3 cellular contexts compared by ENCODE assay signal in genomic region chr3:120326784-120327183, GRCh38.
TF ChIP-seq lines count a peak whose summit lies in the region.

No MANE protein-coding gene starts in this region.

TF ChIP-seq in GM12878, 131 proteins besides CTCF, POLR2A, EP300 and RAD21 (continues in another document):
- TF ChIP-seq TCF3 (IDR thresholded peaks at IDR 0.05; ENCODE audit: borderline replicate concordance, insufficient read depth, low read depth, low read length) = no peak
- no peak for TF ChIP-seq SP1 (IDR thresholded peaks at IDR 0.05; ENCODE audit: low read depth, low read length)
- no peak for TF ChIP-seq BCLAF1 (IDR thresholded peaks at IDR 0.05)
- TF ChIP-seq PML (IDR thresholded peaks at IDR 0.05; ENCODE audit: low read length) = no peak
- no peak for TF ChIP-seq POLR2AphosphoS2 (IDR thresholded peaks at IDR 0.05; ENCODE audit: low read depth, low read length)
- no peak for TF ChIP-seq IRF4 (IDR thresholded peaks at IDR 0.05; ENCODE audit: low read depth, low read length)
- no peak for TF ChIP-seq RFX5 (IDR thresholded peaks at IDR 0.05; ENCODE audit: low read depth, low read length)
- TF ChIP-seq IRF5 (IDR thresholded peaks at IDR 0.05; ENCODE audit: borderline replicate concordance) = no peak
- no peak for TF ChIP-seq ZNF24 (IDR thresholded peaks at IDR 0.05)
- TF ChIP-seq E2F8 (IDR thresholded peaks at IDR 0.05; ENCODE audit: low read depth, partially characterized antibody) = no peak
- TF ChIP-seq BMI1 (IDR thresholded peaks at IDR 0.05; ENCODE audit: borderline replicate concordance) = no peak

TF ChIP-seq in HepG2, 621 proteins besides CTCF, POLR2A, EP300 and RAD21 (continues in another document):
- TF ChIP-seq HMGXB3 (CRISPR knock-in tag; IDR thresholded peaks at IDR 0.05; ENCODE audit: borderline replicate concordance) = no peak
- no peak for TF ChIP-seq ZFP36L2 (CRISPR knock-in tag; IDR thresholded peaks at IDR 0.05)
- no peak for TF ChIP-seq HINFP (CRISPR knock-in tag; IDR thresholded peaks at IDR 0.05; ENCODE audit: low read depth)
- no peak for TF ChIP-seq SRF (IDR thresholded peaks at IDR 0.05; ENCODE audit: low read depth, low read length)
- TF ChIP-seq TARDBP (CRISPR knock-in tag; IDR thresholded peaks at IDR 0.05) = no peak
- TF ChIP-seq TFDP2 (CRISPR knock-in tag; IDR thresholded peaks at IDR 0.05) = no peak
- TF ChIP-seq ZNF3 (CRISPR knock-in tag; IDR thresholded peaks at IDR 0.05) = no peak
- no peak for TF ChIP-seq ZSCAN30 (CRISPR knock-in tag; IDR thresholded peaks at IDR 0.05)
- no peak for TF ChIP-seq SKIL (CRISPR knock-in tag; IDR thresholded peaks at IDR 0.05; ENCODE audit: borderline replicate concordance)
- TF ChIP-seq TFAP4 (IDR thresholded peaks at IDR 0.05; ENCODE audit: borderline replicate concordance, low read depth) = no peak
- TF ChIP-seq PHB2 (IDR thresholded peaks at IDR 0.05; ENCODE audit: partially characterized antibody) = no peak
- TF ChIP-seq RFX3 (CRISPR knock-in tag; IDR thresholded peaks at IDR 0.05) = no peak
- TF ChIP-seq ZSCAN12 (CRISPR knock-in tag; IDR thresholded peaks at IDR 0.05) = no peak
- no peak for TF ChIP-seq TMF1 (CRISPR knock-in tag; IDR thresholded peaks at IDR 0.05; ENCODE audit: low read depth)

TF ChIP-seq in SK-N-SH, 30 proteins besides CTCF, POLR2A, EP300 and RAD21:
- TF ChIP-seq MEF2A (IDR thresholded peaks at IDR 0.05; ENCODE audit: borderline replicate concordance, low read depth) (no peak), CHD2 (IDR thresholded peaks at IDR 0.05; ENCODE audit: low read length, partially characterized antibody) (no peak), SIN3A (IDR thresholded peaks at IDR 0.05; ENCODE audit: borderline replicate concordance, low read depth, low read length) (no peak), TEAD4 (IDR thresholded peaks at IDR 0.05; ENCODE audit: borderline replicate concordance, insufficient read depth) (no peak), YY1 (IDR thresholded peaks at IDR 0.05; ENCODE audit: low read depth) (no peak), NFIC (IDR thresholded peaks at IDR 0.05; ENCODE audit: borderline replicate concordance) (no peak), GABPA (IDR thresholded peaks at IDR 0.05; ENCODE audit: low read depth) (no peak), ZBTB33 (IDR thresholded peaks at IDR 0.05; ENCODE audit: borderline replicate concordance, low read depth) (no peak), MXI1 (IDR thresholded peaks at IDR 0.05; ENCODE audit: low read depth, low read length) (no peak), RFX5 (IDR thresholded peaks at IDR 0.05; ENCODE audit: low read length) (no peak), FOSL2 (IDR thresholded peaks at IDR 0.05; ENCODE audit: borderline replicate concordance, low read depth) (no peak), FOXJ3 (CRISPR knock-in tag; IDR thresholded peaks at IDR 0.05) (no peak), TCF12 (IDR thresholded peaks at IDR 0.05) (no peak), NRF1 (IDR thresholded peaks at IDR 0.05; ENCODE audit: low read depth, low read length) (no peak), GATA2 (CRISPR knock-in tag; IDR thresholded peaks at IDR 0.05) (no peak), SMC3 (IDR thresholded peaks at IDR 0.05; ENCODE audit: low read depth, low read length) (no peak), EZH2phosphoT487 (IDR thresholded peaks at IDR 0.05; ENCODE audit: borderline replicate concordance, low read depth) (no peak), IRF3 (IDR thresholded peaks at IDR 0.05; ENCODE audit: low read depth, low read length) (no peak), REST (IDR thresholded peaks at IDR 0.05; ENCODE audit: low read depth, low read length) (no peak), ELF1 (IDR thresholded peaks at IDR 0.05) (no peak)
